ENCODE assay signal across 7 cellular contexts in genomic region chr22:23838686-23839468, GRCh38. TPM values are rescaled to one million over a fixed set of nuclear protein-coding genes. Genes with fewer than 3 reads are reported as not detected.
DNase-seq lines count a peak whose midpoint lies in the region; ATAC-seq and TF ChIP-seq lines count a peak whose summit lies in the region.

TSS of gene DERL3 (minus strand) at chr22:23839006. CDS start at chr22:23838987, 19 bp downstream.

- no peaks in the 10 kb centered on the region for H3K27me3 ChIP-seq in smooth muscle cell (ENCODE audit: low read depth)

- CTCF ChIA-PET in WTC11 (lab: Charles Lee) = interaction anchor here (1.0 to 2.6 kb wide), 5 partner anchors 11 to 91 kb away, joined by 3 to 31 read pairs (median 4); partner anchors contain the start of gene SLC2A11

- peaks cover 13% of the 10 kb centered on the region for H3F3A ChIP-seq in smooth muscle cell (ENCODE audit: low read depth)

- no peak within 1 kb of the TSS for H2AFZ ChIP-seq in smooth muscle cell (ENCODE audit: low read depth)

- TF ChIP-seq CTCF in WTC11 (IDR thresholded peaks at IDR 0.05) (no peak), cardiac fibroblast (IDR thresholded peaks at IDR 0.05; ENCODE audit: low read depth, low read length) (no peak), smooth muscle cell (IDR thresholded peaks at IDR 0.05; ENCODE audit: borderline replicate concordance, insufficient read depth, poor library complexity, severe bottlenecking) (no peak)

- H3K9me3 Mint-ChIP-seq in WTC11 (no peaks in the 10 kb centered on the region), immature natural killer cell (no peaks in the 10 kb centered on the region)

- no peaks in the 10 kb centered on the region for H3K9me3 ChIP-seq in smooth muscle cell (replicated peaks; ENCODE audit: low read depth)

- POLR2A ChIA-PET in WTC11 (lab: Charles Lee) = interaction anchor here (1.1 to 1.2 kb wide), 3 partner anchors 11 to 19 kb away, joined by 3 to 4 read pairs (median 3); partner anchors contain the start of gene SLC2A11

- H3K36me3 Mint-ChIP-seq in WTC11 (peaks cover 3% of the 10 kb centered on the region), immature natural killer cell (peaks cover 0 to 4% (median 3%) of the 10 kb centered on the region in 3 donors)

- WGBS in smooth muscle cell (ENCODE audit: low lambda C conversion rate) = 2% methylated on average over 65 of the region's 70 CpGs

- H3K36me3 ChIP-seq in smooth muscle cell (ENCODE audit: low read depth) = no peaks in the 10 kb centered on the region

- no peaks in the 10 kb centered on the region for H3K79me2 ChIP-seq in smooth muscle cell (ENCODE audit: low read depth)

- no peak within 1 kb of the TSS for H3K9ac ChIP-seq in smooth muscle cell (ENCODE audit: low read depth)

- no peak within 1 kb of the TSS for H3K27ac ChIP-seq in smooth muscle cell (ENCODE audit: low read depth)

- ATAC-seq in GM18858 (IDR thresholded peaks at IDR 0.05; ENCODE audit: unreplicated experiment) = peak; percentile 79
- ATAC-seq in HG03066 (IDR thresholded peaks at IDR 0.05; ENCODE audit: low read depth, unreplicated experiment) = peak; percentile 79
- peak; percentile 89 for ATAC-seq in WTC11

- DNase-seq in NCI-H2171 treated with DMSO at 0.1 percent for 48 hours (lab: John Stamatoyannopoulos, UW) (peak; percentile 88), WTC11 (ENCODE audit: low spot score) (peak; percentile 99), cardiac fibroblast (ENCODE audit: low read depth in 2 of 2) (peak; percentile 97), immature natural killer cell (peak; percentile 95 to 98 (median 96)), smooth muscle cell (lab: John Stamatoyannopoulos, UW; ENCODE audit: unreplicated experiment) (peak; percentile 93)

- H3K27ac Mint-ChIP-seq in WTC11 = peak within 1 kb of the TSS; percentile 92
- H3K27ac Mint-ChIP-seq in immature natural killer cell = peak within 1 kb of the TSS; percentile 86 to 94 (median 92)

- H3K4me3 Mint-ChIP-seq in WTC11 (peak within 1 kb of the TSS; percentile 88), immature natural killer cell (peak within 1 kb of the TSS; percentile 77 to 97 (median 87))

- peak within 1 kb of the TSS; percentile 83 for H3K4me2 ChIP-seq in smooth muscle cell

- peaks cover 20% of the 10 kb centered on the region for H3K4me1 Mint-ChIP-seq in WTC11
- H3K4me1 Mint-ChIP-seq in immature natural killer cell = peaks cover 25% of the 10 kb centered on the region in 2 donors

- H3K4me1 ChIP-seq in smooth muscle cell (ENCODE audit: low read depth) = peaks cover 9% of the 10 kb centered on the region

- peaks cover 16% of the 10 kb centered on the region for H4K20me1 ChIP-seq in smooth muscle cell (ENCODE audit: low read depth)

- H3K27me3 Mint-ChIP-seq in WTC11 (ENCODE audit: low read depth) (peaks cover 23% of the 10 kb centered on the region), immature natural killer cell (ENCODE audit: low read depth in 3 of 3) (peaks cover 10 to 14% (median 12%) of the 10 kb centered on the region in 3 donors)

- peak within 1 kb of the TSS; percentile 37 to 55 for H3K4me3 ChIP-seq in cardiac fibroblast (replicated peaks in 1 of 2; ENCODE audit: low read depth in 2 of 2, low read length in 2 of 2)
- H3K4me3 ChIP-seq in smooth muscle cell = peak within 1 kb of the TSS; percentile 42

TF ChIP-seq in WTC11, 78 proteins besides CTCF, POLR2A, EP300 and RAD21 (continues in another document):
- no peak for TF ChIP-seq GABPB1 (CRISPR knock-in tag; IDR thresholded peaks at IDR 0.05)
- peak; percentile 62; the same call in 1 of the 2 replicates for TF ChIP-seq JUN (CRISPR knock-in tag; IDR thresholded peaks at IDR 0.05)
- TF ChIP-seq ESRRA (CRISPR knock-in tag; IDR thresholded peaks at IDR 0.05; ENCODE audit: borderline replicate concordance) = no peak
- peak; percentile 46; the same call in 1 of the 2 replicates for TF ChIP-seq NFE2L1 (CRISPR knock-in tag; IDR thresholded peaks at IDR 0.05)
- TF ChIP-seq USF2 (CRISPR knock-in tag; IDR thresholded peaks at IDR 0.05) = peak; percentile 89
- peak; percentile 57; the same call in 1 of the 2 replicates for TF ChIP-seq ZNF232 (CRISPR knock-in tag; IDR thresholded peaks at IDR 0.05)
- peak; percentile 92 for TF ChIP-seq ARID4B (CRISPR knock-in tag; IDR thresholded peaks at IDR 0.05; ENCODE audit: borderline replicate concordance)
- TF ChIP-seq AFF4 (CRISPR knock-in tag; IDR thresholded peaks at IDR 0.05; ENCODE audit: borderline replicate concordance) = no peak
- peak; percentile 66; the same call in 1 of the 2 replicates for TF ChIP-seq IRF1 (CRISPR knock-in tag; IDR thresholded peaks at IDR 0.05)
- TF ChIP-seq ZBTB21 (CRISPR knock-in tag; IDR thresholded peaks at IDR 0.05; ENCODE audit: borderline replicate concordance) = peak; percentile 57; the same call in 1 of the 2 replicates
- TF ChIP-seq ETV6 (CRISPR knock-in tag; IDR thresholded peaks at IDR 0.05) = peak; percentile 79

RNA-seq across cellular contexts. Expression of gene DERL3, which starts in this region (rescaled TPM):
- 10.9 to 12.5 TPM (median 11.3 TPM) in 3 replicates for total RNA-seq in WTC11 (2021)
- polyA plus RNA-seq in immature natural killer cell = 1 to 10 TPM in 1 of 3 donors, under 1 TPM in 2; 0.61 to 1.2 (median 0.62) TPM
- total RNA-seq in smooth muscle cell = 0.40 and 0.63 TPM in 2 replicates
- polyA plus RNA-seq in smooth muscle cell = 2.0 and 4.2 TPM in 2 replicates
